In genomic region chr22:20206709-20207215, GRCh38 we compare ENCODE assay signal across 8 cellular contexts. TPM values are rescaled to one million over a fixed set of nuclear protein-coding genes. Genes with fewer than 3 reads are reported as not detected.
DNase-seq lines count a peak whose midpoint lies in the region; ATAC-seq, FAIRE-seq and TF ChIP-seq lines count a peak whose summit lies in the region.

No MANE protein-coding gene starts in this region.

- TF ChIP-seq POLR2A in GM12891 (IDR thresholded peaks at IDR 0.05; ENCODE audit: low read depth, low read length), result no peak

- peak overlapping the region; percentile 20 for H3K27ac Mint-ChIP-seq in memory B cell

- no peak for DNase-seq in GM12891 (ENCODE audit: insufficient read length, low spot score)
- no peak for DNase-seq in astrocyte of the spinal cord (ENCODE audit: low read depth, low spot score)
- no peak for DNase-seq in memory B cell (ENCODE audit: low spot score in 2 of 2)
- DNase-seq in activated effector memory CD4-positive, alpha-beta T cell treated with Interleukin-2 at 50 U/mL for 16 hours, result no peak
- no peak for DNase-seq in NCI-H2196 (lab: John Stamatoyannopoulos, UW; ENCODE audit: unreplicated experiment)
- DNase-seq in medulla oblongata (ENCODE audit: extremely low spot score), result no peak
- no peak for DNase-seq in DMS79 treated with DMSO at 0.1 percent for 48 hours (lab: John Stamatoyannopoulos, UW)

- H3K9ac ChIP-seq in HUES64 (ENCODE audit: low read depth, low read length), result no peak overlapping the region

- WGBS in HUES64, result 85% methylated on average over 9 of the region's 9 CpGs

- H3K9me3 ChIP-seq in HUES64 (ENCODE audit: insufficient read depth, low read depth, low read length), result no peaks in the 10 kb centered on the region

- H3K4me3 ChIP-seq in HUES64 (ENCODE audit: low read length) (peak overlapping the region; percentile 36; the same call in 1 of the 2 replicates), astrocyte of the spinal cord (ENCODE audit: low read depth, low read length) (peak overlapping the region; percentile 55)

- H3K4me1 ChIP-seq in HUES64 (ENCODE audit: insufficient read depth, low read length), result peaks cover 22% of the 10 kb centered on the region

- H3K36me3 Mint-ChIP-seq in memory B cell, result no peaks in the 10 kb centered on the region

- no peaks in the 10 kb centered on the region for H3K27me3 ChIP-seq in HUES64 (ENCODE audit: insufficient read depth, low read length)

- no peaks in the 10 kb centered on the region for H3K9me3 Mint-ChIP-seq in memory B cell

- peak overlapping the region; percentile 86 for H3K4me3 Mint-ChIP-seq in memory B cell

- TF ChIP-seq CTCF in astrocyte of the spinal cord (IDR thresholded peaks at IDR 0.05; ENCODE audit: low read depth, low read length), result no peak

- in situ Hi-C loops in astrocyte of the spinal cord (cut with HindIII; ENCODE audit: low sequenced_read_pairs), result no loop called here

- peaks cover 9% of the 10 kb centered on the region for H3K4me1 Mint-ChIP-seq in memory B cell

- no peak overlapping the region for H3K27ac ChIP-seq in HUES64 (ENCODE audit: low read depth, low read length)

- H3K36me3 ChIP-seq in HUES64 (ENCODE audit: insufficient read depth, low read length), result no peaks in the 10 kb centered on the region

- ATAC-seq in memory B cell (ENCODE audit: low read depth), result peak; percentile 19

- FAIRE-seq in GM12891 (lab: Jason Lieb, UNC), result peak; percentile 61

- H3K27me3 Mint-ChIP-seq in memory B cell, result peaks cover 1% of the 10 kb centered on the region

TF ChIP-seq in GM12891, 5 proteins besides CTCF, POLR2A, EP300 and RAD21:
- no peak for TF ChIP-seq POU2F2 (IDR thresholded peaks at IDR 0.05; ENCODE audit: low read depth, low read length)
- no peak for TF ChIP-seq POLR2AphosphoS5 (IDR thresholded peaks at IDR 0.05; ENCODE audit: low read depth, low read length)
- TF ChIP-seq TAF1 (IDR thresholded peaks at IDR 0.05; ENCODE audit: low read depth, low read length), result no peak
- no peak for TF ChIP-seq PAX5 (IDR thresholded peaks at IDR 0.05; ENCODE audit: insufficient read depth, low read length, severe bottlenecking)
- no peak for TF ChIP-seq SPI1 (IDR thresholded peaks at IDR 0.05; ENCODE audit: low read depth, low read length)
TF ChIP-seq in GM12891: peak in this region for 0.

RNA-seq across cellular contexts. Expression of gene CCDC188, which starts 55.9 kb away (rescaled TPM):
- 0.05 TPM for polyA plus RNA-seq in GM12891 (2012; ENCODE audit: low read depth, missing spikeins)
- polyA plus RNA-seq in HUES64 (2013, experiment 1 of 2), result 0.15 TPM
- polyA plus RNA-seq in HUES64 (2013, experiment 2 of 2), result not detected
